In the genomic region with DNA sequence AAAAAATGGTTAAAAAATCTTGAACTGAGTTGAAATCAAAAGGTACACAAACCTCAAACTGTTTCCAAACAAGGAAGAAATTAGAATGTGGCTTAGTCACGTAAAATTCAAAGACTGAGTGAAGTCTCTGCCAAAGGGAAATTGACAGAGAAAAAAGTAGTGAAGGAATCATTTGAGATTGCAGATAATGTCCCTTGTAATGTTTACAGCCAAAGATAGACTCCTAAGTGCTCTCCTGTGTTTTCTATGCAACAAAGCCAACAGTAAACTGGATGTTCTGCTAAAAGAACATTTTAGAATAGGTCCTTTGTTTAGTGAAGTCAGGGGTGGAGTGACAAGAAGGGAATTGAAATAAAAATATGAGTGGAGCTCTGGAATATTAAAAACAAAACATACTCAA, we compare ENCODE assay signal across 16 cellular contexts.
DNase-seq lines count a peak whose midpoint lies in the region; ATAC-seq and TF ChIP-seq lines count a peak whose summit lies in the region.
"Had no signal": no experiment of that assay in that cellular context is flagged by ENCODE, and none has a peak within 500 bp of the region (broad histone marks: within the 10 kb centered on the region; RNA-seq: fewer than 3 reads in every experiment).

No MANE protein-coding gene starts in this region.

- CTCF ChIA-PET in HEK293T (lab: Yijun Ruan, JAX): no interaction called here

- POLR2A ChIA-PET in HEK293T (lab: Yijun Ruan, JAX): no interaction called here

- no peak for TF ChIP-seq CTCF in LNCaP clone FGC (IDR thresholded peaks at IDR 0.05; ENCODE audit: control insufficient read depth, extremely low read depth, insufficient read depth)

- H3K4me3 ChIP-seq in LNCaP clone FGC (ENCODE audit: low read depth, low read length): no peak overlapping the region
- H3K4me3 ChIP-seq: GM23338 had no signal

- ATAC-seq in HG03521 (IDR thresholded peaks at IDR 0.05; ENCODE audit: unreplicated experiment): no peak
- ATAC-seq: GM23338, HCT116 had no signal

- peak; percentile 10 for DNase-seq in COLO829 (ENCODE audit: low spot score)
- DNase-seq in LNCaP clone FGC (ENCODE audit: low read depth): peak; percentile 78
- peak; percentile 29 for DNase-seq in medulla oblongata (ENCODE audit: extremely low spot score)
- DNase-seq in pons (ENCODE audit: low spot score): peak; percentile 60
- no peak for DNase-seq in HEK293T (ENCODE audit: extremely low spot score)
- DNase-seq in NK-92 (lab: John Stamatoyannopoulos, UW; ENCODE audit: unreplicated experiment): no peak
- DNase-seq: BE2C; C1 segment of cervical spinal cord; CD4-positive, CD25-positive, alpha-beta regulatory T cell; CD8-positive, alpha-beta memory T cell; DMS153; DMS79; GDM1 had no signal

TF ChIP-seq in HEK293T, 16 proteins besides CTCF, POLR2A, EP300 and RAD21:
- TF ChIP-seq FOXM1 (IDR thresholded peaks at IDR 0.05; ENCODE audit: borderline replicate concordance): no peak
- TF ChIP-seq FOXA1 (IDR thresholded peaks at IDR 0.05): no peak
- TF ChIP-seq SP1 (IDR thresholded peaks at IDR 0.05): no peak
- TF ChIP-seq ZNF384 (IDR thresholded peaks at IDR 0.05): no peak
- TF ChIP-seq, protein P1, sequence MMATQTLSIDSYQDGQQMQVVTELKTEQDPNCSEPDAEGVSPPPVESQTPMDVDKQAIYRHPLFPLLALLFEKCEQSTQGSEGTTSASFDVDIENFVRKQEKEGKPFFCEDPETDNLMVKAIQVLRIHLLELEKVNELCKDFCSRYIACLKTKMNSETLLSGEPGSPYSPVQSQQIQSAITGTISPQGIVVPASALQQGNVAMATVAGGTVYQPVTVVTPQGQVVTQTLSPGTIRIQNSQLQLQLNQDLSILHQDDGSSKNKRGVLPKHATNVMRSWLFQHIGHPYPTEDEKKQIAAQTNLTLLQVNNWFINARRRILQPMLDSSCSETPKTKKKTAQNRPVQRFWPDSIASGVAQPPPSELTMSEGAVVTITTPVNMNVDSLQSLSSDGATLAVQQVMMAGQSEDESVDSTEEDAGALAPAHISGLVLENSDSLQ (IDR thresholded peaks at IDR 0.05): no peak
- no peak for TF ChIP-seq L3MBTL2 (conservative IDR thresholded peaks at IDR 0.05)
- no peak for TF ChIP-seq BHLHE40 (IDR thresholded peaks at IDR 0.05; ENCODE audit: borderline replicate concordance)
- no peak for TF ChIP-seq TARDBP (IDR thresholded peaks at IDR 0.05)
- TF ChIP-seq LEF1 (IDR thresholded peaks at IDR 0.05; ENCODE audit: borderline replicate concordance): no peak
- TF ChIP-seq FOXK2 (IDR thresholded peaks at IDR 0.05): no peak
- TF ChIP-seq ARNT (IDR thresholded peaks at IDR 0.05): no peak
- TF ChIP-seq ELF4 (IDR thresholded peaks at IDR 0.05): no peak
- no peak for TF ChIP-seq SUZ12 (IDR thresholded peaks at IDR 0.05)
- no peak for TF ChIP-seq NFRKB (IDR thresholded peaks at IDR 0.05)
- no peak for TF ChIP-seq HDGF (IDR thresholded peaks at IDR 0.05; ENCODE audit: borderline replicate concordance)
- TF ChIP-seq CTBP1 (IDR thresholded peaks at IDR 0.05; ENCODE audit: borderline replicate concordance): no peak

Comparison
In these comparisons a context has a peak if more than half of its experiments do, and no peak if none do; other contexts are left out.
1. DNase-seq: peak in COLO829 (single experiment), LNCaP clone FGC (single experiment), medulla oblongata (single experiment) and pons (single experiment); none in HEK293T (single experiment) and NK-92 (single experiment).